In genomic region chr3:96022676-96023075, GRCh38 we compare ENCODE assay signal across 23 cellular contexts.
DNase-seq lines count a peak whose midpoint lies in the region; TF ChIP-seq lines count a peak whose summit lies in the region.
"Had no signal": no experiment of that assay in that cellular context is flagged by ENCODE, and none has a peak within 500 bp of the region (broad histone marks: within the 10 kb centered on the region; RNA-seq: fewer than 3 reads in every experiment).

No MANE protein-coding gene starts in this region.

- H3K36me3 Mint-ChIP-seq in neural progenitor cell, result no peaks in the 10 kb centered on the region
- H3K36me3 Mint-ChIP-seq: CD8-positive, alpha-beta memory T cell had no signal

- no peaks in the 10 kb centered on the region for H3F3A ChIP-seq in neural progenitor cell (ENCODE audit: low read depth)

- H3K36me3 ChIP-seq in neural progenitor cell, result no peaks in the 10 kb centered on the region
- H3K36me3 ChIP-seq: MG63 had no signal

- no peak overlapping the region for H3K4me2 ChIP-seq in neural progenitor cell

- H3K79me2 ChIP-seq in neural progenitor cell (ENCODE audit: low read depth), result no peaks in the 10 kb centered on the region

- H3K4me1 Mint-ChIP-seq in neural progenitor cell, result no peaks in the 10 kb centered on the region
- H3K4me1 Mint-ChIP-seq: CD8-positive, alpha-beta memory T cell had no signal

- no peak overlapping the region for H3K9ac ChIP-seq in neural progenitor cell

- H3K27ac ChIP-seq in neural progenitor cell, result no peak overlapping the region

- H3K27ac Mint-ChIP-seq in neural progenitor cell, result no peak overlapping the region
- H3K27ac Mint-ChIP-seq: CD8-positive, alpha-beta memory T cell; HFFc6 had no signal

- H2AFZ ChIP-seq in neural progenitor cell (replicated peaks), result no peak overlapping the region

- no peaks in the 10 kb centered on the region for H3K27me3 ChIP-seq in neural progenitor cell
- H3K27me3 ChIP-seq: MG63 had no signal

- no peaks in the 10 kb centered on the region for H4K20me1 ChIP-seq in neural progenitor cell (ENCODE audit: low read depth)

- H3K9me3 Mint-ChIP-seq in neural progenitor cell, result no peaks in the 10 kb centered on the region
- H3K9me3 Mint-ChIP-seq: HFFc6 had no signal

- DNase-seq in NAMALWA (ENCODE audit: low spot score), result peak; percentile 4
- DNase-seq in cardiac fibroblast (ENCODE audit: low read depth in 2 of 2), result no peak
- DNase-seq in neural progenitor cell (ENCODE audit: low spot score), result no peak
- no peak for DNase-seq in amniotic stem cell (lab: John Stamatoyannopoulos, UW)
- DNase-seq in A172 (ENCODE audit: low spot score), result no peak
- no peak for DNase-seq in GM20000 (ENCODE audit: low spot score)
- DNase-seq: C1 segment of cervical spinal cord; Calu3; CD8-positive, alpha-beta memory T cell; DMS79 treated with DMSO at 0.1 percent for 48 hours; H7; HFFc6; MG63; NCI-H1092; NCI-H1436; NCI-H187 treated with DMSO at 0.1 percent for 48 hours; NCI-H2227 treated with DMSO at 0.1 percent for 48 hours; NCI-H510A treated with DMSO at 0.1 percent for 48 hours; NCI-H748 treated with DMSO at 0.1 percent for 48 hours; SIG-M5; T-helper 1 cell had no signal

- H3K4me1 ChIP-seq in neural progenitor cell, result no peaks in the 10 kb centered on the region

- peak; percentile 6; the same call in 1 of the 3 replicates for TF ChIP-seq CTCF in GM12872 (IDR thresholded peaks at IDR 0.05; ENCODE audit: insufficient read depth, low read depth, low read length)
- peak; percentile 2 for TF ChIP-seq CTCF in cardiac fibroblast (IDR thresholded peaks at IDR 0.05; ENCODE audit: low read depth, low read length)
- TF ChIP-seq CTCF in neural progenitor cell (IDR thresholded peaks at IDR 0.05), result peak; percentile 12
- TF ChIP-seq CTCF in GM20000 (IDR thresholded peaks at IDR 0.05; ENCODE audit: extremely low read depth, missing control alignments), result no peak

- H3K4me3 ChIP-seq in cardiac fibroblast (replicated peaks in 1 of 2; ENCODE audit: low read depth in 2 of 2, low read length in 2 of 2) (no peak overlapping the region), neural progenitor cell (no peak overlapping the region)
- H3K4me3 ChIP-seq: K562, MG63 had no signal

- H3K27me3 Mint-ChIP-seq in neural progenitor cell (ENCODE audit: insufficient read depth, low read depth), result no peaks in the 10 kb centered on the region
- H3K27me3 Mint-ChIP-seq: CD8-positive, alpha-beta memory T cell had no signal

- H3K9me3 ChIP-seq in neural progenitor cell (ENCODE audit: low read depth), result no peaks in the 10 kb centered on the region
- H3K9me3 ChIP-seq: MG63 had no signal

- H3K4me3 Mint-ChIP-seq in neural progenitor cell, result no peak overlapping the region
- H3K4me3 Mint-ChIP-seq: CD8-positive, alpha-beta memory T cell; HFFc6 had no signal
